1 cellular context compared by ENCODE assay signal in the genomic region with DNA sequence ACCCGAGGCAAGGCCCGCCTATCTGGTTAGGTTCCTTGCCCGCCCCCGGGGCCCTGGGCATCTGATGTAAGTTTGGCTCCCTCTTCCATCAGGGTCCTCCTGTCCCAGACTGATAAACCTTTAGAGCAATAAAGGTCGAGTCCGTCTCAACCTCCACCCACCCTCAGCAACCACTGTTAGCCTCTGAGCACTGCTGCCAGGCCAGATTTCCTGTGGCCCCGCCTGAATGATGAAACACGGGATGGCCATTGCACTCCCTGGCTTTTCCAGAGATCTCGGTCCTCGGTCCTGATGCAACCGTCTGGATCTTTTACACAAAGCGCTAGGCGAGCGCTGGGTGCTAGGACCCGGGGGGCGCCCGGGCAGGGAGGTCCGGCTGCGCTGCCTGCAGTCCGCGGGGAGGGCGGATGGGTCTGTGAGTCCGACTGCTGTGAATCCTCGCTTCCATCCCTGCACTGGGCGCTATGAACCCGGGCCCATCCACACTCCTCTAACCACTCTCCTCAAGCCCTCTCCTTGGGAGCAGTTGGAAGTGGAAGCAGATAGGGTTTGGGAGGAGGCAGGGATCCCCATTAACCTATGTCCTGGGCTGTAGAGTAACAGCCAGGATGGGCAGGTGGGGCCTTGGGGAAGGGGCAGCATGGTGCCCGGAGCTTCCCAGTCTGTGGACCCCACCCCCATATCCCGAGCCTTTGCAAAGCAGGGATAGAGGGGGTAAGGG.
A peak's percentile ranks its signal among the peaks of the same experiment; 100 is the strongest.
TF ChIP-seq lines count a peak whose summit lies in the region.

No MANE protein-coding gene starts in this region.

TF ChIP-seq in WTC11, 78 proteins besides CTCF, POLR2A, EP300 and RAD21 (continued from another document):
- TF ChIP-seq, protein P1, sequence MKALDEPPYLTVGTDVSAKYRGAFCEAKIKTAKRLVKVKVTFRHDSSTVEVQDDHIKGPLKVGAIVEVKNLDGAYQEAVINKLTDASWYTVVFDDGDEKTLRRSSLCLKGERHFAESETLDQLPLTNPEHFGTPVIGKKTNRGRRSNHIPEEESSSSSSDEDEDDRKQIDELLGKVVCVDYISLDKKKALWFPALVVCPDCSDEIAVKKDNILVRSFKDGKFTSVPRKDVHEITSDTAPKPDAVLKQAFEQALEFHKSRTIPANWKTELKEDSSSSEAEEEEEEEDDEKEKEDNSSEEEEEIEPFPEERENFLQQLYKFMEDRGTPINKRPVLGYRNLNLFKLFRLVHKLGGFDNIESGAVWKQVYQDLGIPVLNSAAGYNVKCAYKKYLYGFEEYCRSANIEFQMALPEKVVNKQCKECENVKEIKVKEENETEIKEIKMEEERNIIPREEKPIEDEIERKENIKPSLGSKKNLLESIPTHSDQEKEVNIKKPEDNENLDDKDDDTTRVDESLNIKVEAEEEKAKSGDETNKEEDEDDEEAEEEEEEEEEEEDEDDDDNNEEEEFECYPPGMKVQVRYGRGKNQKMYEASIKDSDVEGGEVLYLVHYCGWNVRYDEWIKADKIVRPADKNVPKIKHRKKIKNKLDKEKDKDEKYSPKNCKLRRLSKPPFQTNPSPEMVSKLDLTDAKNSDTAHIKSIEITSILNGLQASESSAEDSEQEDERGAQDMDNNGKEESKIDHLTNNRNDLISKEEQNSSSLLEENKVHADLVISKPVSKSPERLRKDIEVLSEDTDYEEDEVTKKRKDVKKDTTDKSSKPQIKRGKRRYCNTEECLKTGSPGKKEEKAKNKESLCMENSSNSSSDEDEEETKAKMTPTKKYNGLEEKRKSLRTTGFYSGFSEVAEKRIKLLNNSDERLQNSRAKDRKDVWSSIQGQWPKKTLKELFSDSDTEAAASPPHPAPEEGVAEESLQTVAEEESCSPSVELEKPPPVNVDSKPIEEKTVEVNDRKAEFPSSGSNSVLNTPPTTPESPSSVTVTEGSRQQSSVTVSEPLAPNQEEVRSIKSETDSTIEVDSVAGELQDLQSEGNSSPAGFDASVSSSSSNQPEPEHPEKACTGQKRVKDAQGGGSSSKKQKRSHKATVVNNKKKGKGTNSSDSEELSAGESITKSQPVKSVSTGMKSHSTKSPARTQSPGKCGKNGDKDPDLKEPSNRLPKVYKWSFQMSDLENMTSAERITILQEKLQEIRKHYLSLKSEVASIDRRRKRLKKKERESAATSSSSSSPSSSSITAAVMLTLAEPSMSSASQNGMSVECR (CRISPR knock-in tag; IDR thresholded peaks at IDR 0.05; ENCODE audit: borderline replicate concordance): 0 out of 2 replicates have a peak, but pooled peaks have one; percentile 36
- TF ChIP-seq, protein P2, sequence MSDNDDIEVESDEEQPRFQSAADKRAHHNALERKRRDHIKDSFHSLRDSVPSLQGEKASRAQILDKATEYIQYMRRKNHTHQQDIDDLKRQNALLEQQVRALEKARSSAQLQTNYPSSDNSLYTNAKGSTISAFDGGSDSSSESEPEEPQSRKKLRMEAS (CRISPR knock-in tag; IDR thresholded peaks at IDR 0.05): peak; percentile 83
- peak; percentile 77; the same call in 1 of the 2 replicates for TF ChIP-seq CREM (CRISPR knock-in tag; IDR thresholded peaks at IDR 0.05)
- peak; percentile 73; the same call in 1 of the 2 replicates for TF ChIP-seq TEAD1 (CRISPR knock-in tag; IDR thresholded peaks at IDR 0.05)
- TF ChIP-seq ESRRA (CRISPR knock-in tag; IDR thresholded peaks at IDR 0.05; ENCODE audit: borderline replicate concordance): no peak
- TF ChIP-seq, protein P3, sequence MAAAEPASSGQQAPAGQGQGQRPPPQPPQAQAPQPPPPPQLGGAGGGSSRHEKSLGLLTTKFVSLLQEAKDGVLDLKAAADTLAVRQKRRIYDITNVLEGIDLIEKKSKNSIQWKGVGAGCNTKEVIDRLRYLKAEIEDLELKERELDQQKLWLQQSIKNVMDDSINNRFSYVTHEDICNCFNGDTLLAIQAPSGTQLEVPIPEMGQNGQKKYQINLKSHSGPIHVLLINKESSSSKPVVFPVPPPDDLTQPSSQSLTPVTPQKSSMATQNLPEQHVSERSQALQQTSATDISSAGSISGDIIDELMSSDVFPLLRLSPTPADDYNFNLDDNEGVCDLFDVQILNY (CRISPR knock-in tag; IDR thresholded peaks at IDR 0.05): peak; percentile 55
- no peak for TF ChIP-seq EMX1 (CRISPR knock-in tag; IDR thresholded peaks at IDR 0.05)
- TF ChIP-seq ZNF423 (CRISPR knock-in tag; IDR thresholded peaks at IDR 0.05): peak; percentile 76; the same call in 1 of the 2 replicates
- TF ChIP-seq KAT7 (CRISPR knock-in tag; IDR thresholded peaks at IDR 0.05; ENCODE audit: borderline replicate concordance): 0 out of 2 replicates have a peak, but pooled peaks have one; percentile 65
- peak; percentile 100 for TF ChIP-seq GABPB1 (CRISPR knock-in tag; IDR thresholded peaks at IDR 0.05)
- 0 out of 2 replicates have a peak, but pooled peaks have one; percentile 57 for TF ChIP-seq ZNF232 (CRISPR knock-in tag; IDR thresholded peaks at IDR 0.05)
- TF ChIP-seq, protein P4, sequence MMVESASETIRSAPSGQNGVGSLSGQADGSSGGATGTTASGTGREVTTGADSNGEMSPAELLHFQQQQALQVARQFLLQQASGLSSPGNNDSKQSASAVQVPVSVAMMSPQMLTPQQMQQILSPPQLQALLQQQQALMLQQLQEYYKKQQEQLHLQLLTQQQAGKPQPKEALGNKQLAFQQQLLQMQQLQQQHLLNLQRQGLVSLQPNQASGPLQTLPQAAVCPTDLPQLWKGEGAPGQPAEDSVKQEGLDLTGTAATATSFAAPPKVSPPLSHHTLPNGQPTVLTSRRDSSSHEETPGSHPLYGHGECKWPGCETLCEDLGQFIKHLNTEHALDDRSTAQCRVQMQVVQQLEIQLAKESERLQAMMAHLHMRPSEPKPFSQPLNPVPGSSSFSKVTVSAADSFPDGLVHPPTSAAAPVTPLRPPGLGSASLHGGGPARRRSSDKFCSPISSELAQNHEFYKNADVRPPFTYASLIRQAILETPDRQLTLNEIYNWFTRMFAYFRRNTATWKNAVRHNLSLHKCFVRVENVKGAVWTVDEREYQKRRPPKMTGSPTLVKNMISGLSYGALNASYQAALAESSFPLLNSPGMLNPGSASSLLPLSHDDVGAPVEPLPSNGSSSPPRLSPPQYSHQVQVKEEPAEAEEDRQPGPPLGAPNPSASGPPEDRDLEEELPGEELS (CRISPR knock-in tag; IDR thresholded peaks at IDR 0.05): peak; percentile 7; the same call in 1 of the 2 replicates
- TF ChIP-seq, protein P5, sequence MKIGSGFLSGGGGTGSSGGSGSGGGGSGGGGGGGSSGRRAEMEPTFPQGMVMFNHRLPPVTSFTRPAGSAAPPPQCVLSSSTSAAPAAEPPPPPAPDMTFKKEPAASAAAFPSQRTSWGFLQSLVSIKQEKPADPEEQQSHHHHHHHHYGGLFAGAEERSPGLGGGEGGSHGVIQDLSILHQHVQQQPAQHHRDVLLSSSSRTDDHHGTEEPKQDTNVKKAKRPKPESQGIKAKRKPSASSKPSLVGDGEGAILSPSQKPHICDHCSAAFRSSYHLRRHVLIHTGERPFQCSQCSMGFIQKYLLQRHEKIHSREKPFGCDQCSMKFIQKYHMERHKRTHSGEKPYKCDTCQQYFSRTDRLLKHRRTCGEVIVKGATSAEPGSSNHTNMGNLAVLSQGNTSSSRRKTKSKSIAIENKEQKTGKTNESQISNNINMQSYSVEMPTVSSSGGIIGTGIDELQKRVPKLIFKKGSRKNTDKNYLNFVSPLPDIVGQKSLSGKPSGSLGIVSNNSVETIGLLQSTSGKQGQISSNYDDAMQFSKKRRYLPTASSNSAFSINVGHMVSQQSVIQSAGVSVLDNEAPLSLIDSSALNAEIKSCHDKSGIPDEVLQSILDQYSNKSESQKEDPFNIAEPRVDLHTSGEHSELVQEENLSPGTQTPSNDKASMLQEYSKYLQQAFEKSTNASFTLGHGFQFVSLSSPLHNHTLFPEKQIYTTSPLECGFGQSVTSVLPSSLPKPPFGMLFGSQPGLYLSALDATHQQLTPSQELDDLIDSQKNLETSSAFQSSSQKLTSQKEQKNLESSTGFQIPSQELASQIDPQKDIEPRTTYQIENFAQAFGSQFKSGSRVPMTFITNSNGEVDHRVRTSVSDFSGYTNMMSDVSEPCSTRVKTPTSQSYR (CRISPR knock-in tag; IDR thresholded peaks at IDR 0.05): peak; percentile 47
- peak; percentile 78 for TF ChIP-seq SP1 (CRISPR knock-in tag; conservative IDR thresholded peaks at IDR 0.05)
- TF ChIP-seq, protein P6, sequence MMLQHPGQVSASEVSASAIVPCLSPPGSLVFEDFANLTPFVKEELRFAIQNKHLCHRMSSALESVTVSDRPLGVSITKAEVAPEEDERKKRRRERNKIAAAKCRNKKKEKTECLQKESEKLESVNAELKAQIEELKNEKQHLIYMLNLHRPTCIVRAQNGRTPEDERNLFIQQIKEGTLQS (CRISPR knock-in tag; conservative IDR thresholded peaks at IDR 0.05): 0 out of 2 replicates have a peak, but pooled peaks have one; percentile 45
- TF ChIP-seq ZNF219 (CRISPR knock-in tag; IDR thresholded peaks at IDR 0.05; ENCODE audit: borderline replicate concordance): 0 out of 2 replicates have a peak, but pooled peaks have one; percentile 43
- TF ChIP-seq FOXK1 (CRISPR knock-in tag; IDR thresholded peaks at IDR 0.05): no peak; the same call in 1 of the 2 replicates
- TF ChIP-seq ZNF317 (CRISPR knock-in tag; IDR thresholded peaks at IDR 0.05; ENCODE audit: borderline replicate concordance, low read depth): 0 out of 2 replicates have a peak, but pooled peaks have one; percentile 14
- 0 out of 2 replicates have a peak, but pooled peaks have one; percentile 22 for TF ChIP-seq ETV6 (CRISPR knock-in tag; IDR thresholded peaks at IDR 0.05)
- TF ChIP-seq ZNF263 (CRISPR knock-in tag; IDR thresholded peaks at IDR 0.05; ENCODE audit: low read depth): peak; percentile 49; the same call in 1 of the 2 replicates
- no peak for TF ChIP-seq MXD4 (CRISPR knock-in tag; IDR thresholded peaks at IDR 0.05; ENCODE audit: borderline replicate concordance)
- TF ChIP-seq MYBL2 (CRISPR knock-in tag; IDR thresholded peaks at IDR 0.05): peak; percentile 64; the same call in 1 of the 2 replicates
- TF ChIP-seq NFATC4 (CRISPR knock-in tag; IDR thresholded peaks at IDR 0.05): no peak
- TF ChIP-seq, protein P7, sequence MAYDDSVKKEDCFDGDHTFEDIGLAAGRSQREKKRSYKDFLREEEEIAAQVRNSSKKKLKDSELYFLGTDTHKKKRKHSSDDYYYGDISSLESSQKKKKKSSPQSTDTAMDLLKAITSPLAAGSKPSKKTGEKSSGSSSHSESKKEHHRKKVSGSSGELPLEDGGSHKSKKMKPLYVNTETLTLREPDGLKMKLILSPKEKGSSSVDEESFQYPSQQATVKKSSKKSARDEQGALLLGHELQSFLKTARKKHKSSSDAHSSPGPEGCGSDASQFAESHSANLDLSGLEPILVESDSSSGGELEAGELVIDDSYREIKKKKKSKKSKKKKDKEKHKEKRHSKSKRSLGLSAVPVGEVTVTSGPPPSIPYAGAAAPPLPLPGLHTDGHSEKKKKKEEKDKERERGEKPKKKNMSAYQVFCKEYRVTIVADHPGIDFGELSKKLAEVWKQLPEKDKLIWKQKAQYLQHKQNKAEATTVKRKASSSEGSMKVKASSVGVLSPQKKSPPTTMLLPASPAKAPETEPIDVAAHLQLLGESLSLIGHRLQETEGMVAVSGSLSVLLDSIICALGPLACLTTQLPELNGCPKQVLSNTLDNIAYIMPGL (CRISPR knock-in tag; IDR thresholded peaks at IDR 0.05): peak; percentile 62; the same call in 1 of the 2 replicates
TF ChIP-seq in WTC11: peak in this region for 22.
